1 cellular context compared by ENCODE assay signal in the genomic region with DNA sequence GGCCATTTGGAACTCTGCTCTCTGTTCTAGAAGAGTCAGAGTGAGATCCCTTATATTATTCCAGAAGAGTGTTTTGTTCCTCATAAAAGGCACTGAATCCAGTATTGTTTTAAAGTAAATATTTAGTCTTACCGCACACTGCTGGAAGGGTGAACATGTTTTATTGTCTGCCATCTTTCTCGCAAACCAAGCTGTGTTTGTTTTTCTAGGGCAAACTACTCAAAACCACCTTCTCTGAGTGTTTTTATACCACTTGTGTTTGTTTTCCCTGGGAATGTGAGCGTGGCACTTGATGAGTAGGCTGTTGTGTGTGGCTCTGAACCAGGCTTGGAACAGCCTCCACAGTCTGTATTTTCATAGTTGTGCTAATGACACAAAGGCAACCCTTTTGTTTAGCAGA.
A peak's percentile ranks its signal among the peaks of the same experiment; 100 is the strongest.
TF ChIP-seq lines count a peak whose summit lies in the region.

No MANE protein-coding gene starts in this region.

TF ChIP-seq in HEK293T, 16 proteins besides CTCF, POLR2A, EP300 and RAD21 (continued from another document):
- TF ChIP-seq, protein P1, sequence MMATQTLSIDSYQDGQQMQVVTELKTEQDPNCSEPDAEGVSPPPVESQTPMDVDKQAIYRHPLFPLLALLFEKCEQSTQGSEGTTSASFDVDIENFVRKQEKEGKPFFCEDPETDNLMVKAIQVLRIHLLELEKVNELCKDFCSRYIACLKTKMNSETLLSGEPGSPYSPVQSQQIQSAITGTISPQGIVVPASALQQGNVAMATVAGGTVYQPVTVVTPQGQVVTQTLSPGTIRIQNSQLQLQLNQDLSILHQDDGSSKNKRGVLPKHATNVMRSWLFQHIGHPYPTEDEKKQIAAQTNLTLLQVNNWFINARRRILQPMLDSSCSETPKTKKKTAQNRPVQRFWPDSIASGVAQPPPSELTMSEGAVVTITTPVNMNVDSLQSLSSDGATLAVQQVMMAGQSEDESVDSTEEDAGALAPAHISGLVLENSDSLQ (IDR thresholded peaks at IDR 0.05): peak; percentile 46
- TF ChIP-seq SP1 (IDR thresholded peaks at IDR 0.05): no peak
